ENCODE assay signal across 11 cellular contexts in the genomic region with DNA sequence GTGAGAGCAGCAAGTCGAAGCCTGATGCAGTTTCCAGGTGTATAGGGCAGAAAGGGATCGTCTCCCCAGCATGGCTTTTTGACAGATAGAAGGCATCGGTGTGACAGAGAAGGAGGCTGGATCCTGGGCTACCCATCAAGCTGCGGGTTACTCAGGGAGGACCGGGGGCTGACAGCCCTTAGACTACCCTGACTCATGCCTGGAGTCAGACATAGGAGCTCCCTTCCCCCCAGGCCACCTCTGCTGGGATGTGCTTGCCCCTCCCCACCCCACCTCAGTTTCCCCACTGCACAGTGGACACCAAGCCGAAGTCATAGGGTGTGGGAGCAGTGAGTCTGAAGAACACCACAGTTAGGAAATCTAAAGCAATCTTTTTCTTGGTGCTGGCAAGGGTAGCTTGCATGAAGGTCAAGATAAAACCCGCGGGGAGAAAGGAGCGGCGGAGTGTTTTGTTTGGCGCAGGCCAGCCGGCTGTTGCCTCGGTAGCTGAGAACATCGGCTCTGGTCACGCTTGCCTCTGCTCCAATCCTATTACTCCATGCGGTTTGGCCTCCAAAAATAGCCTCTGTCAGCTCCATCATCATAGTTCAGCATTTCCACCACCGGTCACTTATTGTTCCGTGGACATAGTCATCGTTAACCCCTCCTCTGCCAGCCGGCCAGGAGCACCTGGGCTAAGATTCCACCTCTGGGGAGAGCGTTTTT.
A peak's percentile ranks its signal among the peaks of the same experiment; 100 is the strongest.
DNase-seq lines count a peak whose midpoint lies in the region; ATAC-seq, FAIRE-seq and TF ChIP-seq lines count a peak whose summit lies in the region.
"Had no signal": no experiment of that assay in that cellular context is flagged by ENCODE, and none has a peak within 500 bp of the region (broad histone marks: within the 10 kb centered on the region; RNA-seq: fewer than 3 reads in every experiment).

No MANE protein-coding gene starts in this region.

- no peak overlapping the region for H3K4me2 ChIP-seq in MM.1S (ENCODE audit: low read depth, low read length)

- DNase-seq in M059J (ENCODE audit: low read depth) (peak; percentile 93), coronary artery (ENCODE audit: low spot score) (peak; percentile 96), kidney (peak; percentile 94), stomach (peak; percentile 78), MM.1S (no peak), HAP-1 (ENCODE audit: low spot score in 2 of 2) (no peak)
- DNase-seq: GM23248, NCI-H1694 treated with DMSO at 0.1 percent for 48 hours, occipital lobe had no signal

- WGBS in stomach, 5 donors = 29 to 47% (median 33%) methylated on average over 21 of the region's 21 CpGs

- ATAC-seq in GM21367 (IDR thresholded peaks at IDR 0.05; ENCODE audit: unreplicated experiment) (no peak), GM19351 (IDR thresholded peaks at IDR 0.05; ENCODE audit: unreplicated experiment) (no peak)

- H3K4me3 ChIP-seq in coronary artery (peak overlapping the region; percentile 39), kidney (ENCODE audit: low read length in 2 of 2) (peak overlapping the region in 1 of 2 donors; percentile 8), stomach (no peak overlapping the region), MM.1S (ENCODE audit: low read length) (no peak overlapping the region), HAP-1 (no peak overlapping the region)
- H3K4me3 ChIP-seq: GM23248 had no signal

- H3K9me3 ChIP-seq in kidney (ENCODE audit: control insufficient read depth in 1 of 2, low read length in 2 of 2) = no peaks in the 10 kb centered on the region
- no peaks in the 10 kb centered on the region for H3K9me3 ChIP-seq in stomach
- no peaks in the 10 kb centered on the region for H3K9me3 ChIP-seq in MM.1S (replicated peaks; ENCODE audit: insufficient read depth, low read length)
- no peaks in the 10 kb centered on the region for H3K9me3 ChIP-seq in HAP-1

- no peaks in the 10 kb centered on the region for H4K20me1 ChIP-seq in MM.1S (ENCODE audit: insufficient read depth, low read length)

- FAIRE-seq in kidney (lab: Jason Lieb, UNC) = no peak

- TF ChIP-seq EP300 in stomach (IDR thresholded peaks at IDR 0.05) = no peak

- H3K79me2 ChIP-seq in MM.1S (ENCODE audit: low read length) = no peaks in the 10 kb centered on the region

- H3F3A ChIP-seq in MM.1S (ENCODE audit: insufficient read depth, low read length) = no peaks in the 10 kb centered on the region

- H3K4me1 ChIP-seq in kidney (ENCODE audit: control insufficient read depth in 1 of 2, insufficient read depth in 1 of 2, low read depth in 1 of 2, low read length in 2 of 2) = peaks cover 15 to 32% of the 10 kb centered on the region in 2 donors
- H3K4me1 ChIP-seq in stomach = peaks cover 19 to 50% (median 41%) of the 10 kb centered on the region in 4 donors
- no peaks in the 10 kb centered on the region for H3K4me1 ChIP-seq in MM.1S (ENCODE audit: low read length)
- H3K4me1 ChIP-seq in HAP-1 = no peaks in the 10 kb centered on the region

- intact Hi-C loops in kidney (cut with DNase I) = no loop called here
- intact Hi-C loops in stomach (cut with DNase I; ENCODE audit: low total_unique reads) = no loop called here

- H3K9me2 ChIP-seq in MM.1S (replicated peaks; ENCODE audit: insufficient read depth, low read length) = no peaks in the 10 kb centered on the region

- no peak for TF ChIP-seq POLR2A in stomach (IDR thresholded peaks at IDR 0.05)

- H3K9ac ChIP-seq in kidney (ENCODE audit: low read length in 2 of 2) (peak overlapping the region in 1 of 2 donors; percentile 41), MM.1S (ENCODE audit: low read length) (no peak overlapping the region)
- H3K9ac ChIP-seq: GM23248 had no signal

- no peak overlapping the region for H2AFZ ChIP-seq in MM.1S (ENCODE audit: low read length)
- H2AFZ ChIP-seq: GM23248 had no signal

- in situ Hi-C loops in HAP-1 (cut with MboI; ENCODE audit: low sequenced_read_pairs) = no loop called here

- TF ChIP-seq CTCF in coronary artery (IDR thresholded peaks at IDR 0.05) (no peak), kidney (IDR thresholded peaks at IDR 0.05; ENCODE audit: borderline replicate concordance, extremely low read depth, insufficient read depth) (no peak), stomach (IDR thresholded peaks at IDR 0.05) (no peak), MM.1S (IDR thresholded peaks at IDR 0.05; ENCODE audit: low read length) (no peak)

- no peaks in the 10 kb centered on the region for H3K27me3 ChIP-seq in stomach
- H3K27me3 ChIP-seq in MM.1S (replicated peaks; ENCODE audit: insufficient read depth, low read length) = no peaks in the 10 kb centered on the region; the same call in 1 of the 2 replicates
- H3K27me3 ChIP-seq in HAP-1 (ENCODE audit: low read depth) = no peaks in the 10 kb centered on the region

- H3K36me3 ChIP-seq in kidney (ENCODE audit: control insufficient read depth in 1 of 2, insufficient read depth in 2 of 2, low read length in 2 of 2) = no peaks in the 10 kb centered on the region
- no peaks in the 10 kb centered on the region for H3K36me3 ChIP-seq in stomach
- H3K36me3 ChIP-seq in MM.1S (replicated peaks; ENCODE audit: insufficient read depth, low read length) = no peaks in the 10 kb centered on the region
- no peaks in the 10 kb centered on the region for H3K36me3 ChIP-seq in HAP-1 (replicated peaks)

- H3K27ac ChIP-seq in coronary artery (peak overlapping the region; percentile 57 to 82), kidney (ENCODE audit: low read depth in 2 of 2, low read length in 2 of 2) (peak overlapping the region; percentile 33 to 60), stomach (peak overlapping the region; percentile 54 to 76 (median 61)), MM.1S (ENCODE audit: low read length) (no peak overlapping the region)
- H3K27ac ChIP-seq: GM23248 had no signal

Comparison
In these comparisons a context has a peak if more than half of its experiments do, and no peak if none do; other contexts are left out.
1. DNase-seq: peak in M059J (single experiment), coronary artery (single experiment), kidney (single experiment) and stomach (single experiment); none in MM.1S (single experiment) and HAP-1 (0 of 2).